Comparison of ENCODE assay signal across 8 cellular contexts in the genomic region with DNA sequence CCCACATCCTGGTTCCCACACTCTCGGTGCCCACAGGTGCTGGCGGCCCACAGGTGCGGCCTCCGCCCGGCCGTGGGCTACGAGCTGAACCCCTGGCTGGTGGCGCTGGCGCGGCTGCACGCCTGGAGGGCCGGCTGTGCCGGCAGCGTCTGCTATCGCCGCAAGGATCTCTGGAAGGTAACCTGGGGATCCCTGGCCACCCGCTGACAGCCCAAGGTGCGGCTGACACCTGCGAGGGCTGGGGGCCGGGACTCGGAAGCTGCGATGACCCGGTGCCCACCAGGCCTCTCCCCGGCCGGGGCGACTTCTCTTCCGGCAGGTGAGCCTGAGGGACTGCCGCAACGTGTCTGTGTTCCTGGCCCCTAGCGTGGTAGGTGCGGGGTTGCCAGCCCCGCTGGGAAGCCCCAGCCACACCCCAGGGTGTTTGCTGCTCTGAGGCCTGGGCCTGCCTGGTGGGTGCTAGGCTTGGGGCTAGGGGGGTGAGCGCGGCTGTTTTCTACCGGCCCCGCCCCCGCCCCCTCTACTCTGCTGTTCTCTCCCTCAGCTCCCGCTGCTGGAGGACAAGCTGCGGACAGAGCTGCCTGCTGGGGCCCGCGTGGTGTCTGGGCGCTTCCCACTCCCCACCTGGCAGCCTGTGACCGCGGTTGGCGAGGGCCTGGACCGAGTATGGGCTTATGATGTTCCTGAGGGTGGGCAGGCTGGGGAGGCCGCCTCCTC. TPM values are rescaled to one million over a fixed set of nuclear protein-coding genes. Genes with fewer than 3 reads are reported as not detected.
A peak's percentile ranks its signal among the peaks of the same experiment; 100 is the strongest.
DNase-seq lines count a peak whose midpoint lies in the region; ATAC-seq and TF ChIP-seq lines count a peak whose summit lies in the region.

No MANE protein-coding gene starts in this region.

- H3K9me3 Mint-ChIP-seq in activated T-helper 17 cell treated with anti-CD3 and anti-CD28 coated beads, Interleukin-2, amount 50 U/mL, for 72 hours, result no peaks in the 10 kb centered on the region
- H3K9me3 Mint-ChIP-seq in immature natural killer cell, result no peaks in the 10 kb centered on the region

- peak overlapping the region; percentile 100 for H3K4me2 ChIP-seq in SK-N-SH

- TF ChIP-seq POLR2A in suprapubic skin (IDR thresholded peaks at IDR 0.05), result no peak

- POLR2A ChIA-PET in SK-N-SH (lab: Yijun Ruan, JAX), result interaction anchor here (0.6 to 3.8 kb wide), 11 partner anchors 8 to 189 kb away, joined by 3 to 19 read pairs (median 3); a partner anchor contains a TSS

- no peak for TF ChIP-seq RAD21 in SK-N-SH (IDR thresholded peaks at IDR 0.05; ENCODE audit: low read length)

- CTCF ChIA-PET in SK-N-SH (lab: Yijun Ruan, JAX), result interaction anchor here (0.7 to 22.4 kb wide), 10 partner anchors 6 to 381 kb away, joined by 3 to 358 read pairs (median 10); a partner anchor contains a TSS

- no peak for TF ChIP-seq EP300 in SK-N-SH (IDR thresholded peaks at IDR 0.05; ENCODE audit: borderline replicate concordance in 1 of 2, low read depth in 1 of 2, low read length in 1 of 2)
- TF ChIP-seq EP300 in suprapubic skin (IDR thresholded peaks at IDR 0.05), result no peak

- H2AFZ ChIP-seq in SK-N-SH (ENCODE audit: low read depth), result no peak overlapping the region

- no peak for ATAC-seq in SK-N-SH treated with all-trans-retinoic acid at 6 μM for 48 hours
- no peak for ATAC-seq in activated T-helper 17 cell treated with anti-CD3 and anti-CD28 coated beads, Interleukin-2, amount 50 U/mL, for 72 hours (replicated peaks)

- no peaks in the 10 kb centered on the region; the same call in 1 of the 2 replicates for H3K79me2 ChIP-seq in SK-N-SH (ENCODE audit: insufficient read depth)

- H3K9me2 ChIP-seq in SK-N-SH, result no peaks in the 10 kb centered on the region

- H3K27ac ChIP-seq in SK-N-SH (ENCODE audit: low read depth in 2 of 2, low read length in 1 of 2), result peak overlapping the region in 1 of 2 experiments; percentile 99; a peak in 2 of 4 replicates
- no peak overlapping the region for H3K27ac ChIP-seq in suprapubic skin

- H3K36me3 Mint-ChIP-seq in activated T-helper 17 cell treated with anti-CD3 and anti-CD28 coated beads, Interleukin-2, amount 50 U/mL, for 72 hours (ENCODE audit: low read depth), result no peaks in the 10 kb centered on the region
- no peaks in the 10 kb centered on the region for H3K36me3 Mint-ChIP-seq in immature natural killer cell

- H3K4me3 ChIP-seq in SK-N-SH (ENCODE audit: low read depth in 2 of 2, low read length in 1 of 2) (peak overlapping the region; percentile 86 to 89), suprapubic skin (peak overlapping the region; percentile 66)

- H4K20me1 ChIP-seq in SK-N-SH (ENCODE audit: insufficient read depth), result 0 out of 2 replicates have a peak, but pooled peaks cover 18% of the 10 kb centered on the region

- 70% methylated on average over 17 of the region's 47 CpGs for WGBS in SK-N-SH (ENCODE audit: low lambda C conversion rate)
- 25% methylated on average over 7 of the region's 47 CpGs for WGBS in suprapubic skin

- no peak for TF ChIP-seq CTCF in SK-N-SH (IDR thresholded peaks at IDR 0.05)
- TF ChIP-seq CTCF in suprapubic skin (IDR thresholded peaks at IDR 0.05), result no peak

- H3K27me3 Mint-ChIP-seq in activated T-helper 17 cell treated with anti-CD3 and anti-CD28 coated beads, Interleukin-2, amount 50 U/mL, for 72 hours, result no peaks in the 10 kb centered on the region
- peaks cover 2 to 5% (median 5%) of the 10 kb centered on the region in 3 donors for H3K27me3 Mint-ChIP-seq in immature natural killer cell (ENCODE audit: low read depth in 3 of 3)

- H3K27me3 ChIP-seq in SK-N-SH (ENCODE audit: insufficient read depth), result no peaks in the 10 kb centered on the region
- H3K27me3 ChIP-seq in suprapubic skin, result peaks cover 28% of the 10 kb centered on the region

- H3K36me3 ChIP-seq in SK-N-SH (replicated peaks in 1 of 2; ENCODE audit: control insufficient read depth in 1 of 2, insufficient read depth in 2 of 2, low read length in 1 of 2), result peaks cover 0 to 6% of the 10 kb centered on the region in 2 experiments
- no peaks in the 10 kb centered on the region for H3K36me3 ChIP-seq in suprapubic skin

- no peak overlapping the region for H3K27ac Mint-ChIP-seq in activated T-helper 17 cell treated with anti-CD3 and anti-CD28 coated beads, Interleukin-2, amount 50 U/mL, for 72 hours
- H3K27ac Mint-ChIP-seq in immature natural killer cell, result peak overlapping the region in 1 of 6 donors; percentile 43

- H3K4me3 Mint-ChIP-seq in activated T-helper 17 cell treated with anti-CD3 and anti-CD28 coated beads, Interleukin-2, amount 50 U/mL, for 72 hours, result peak overlapping the region; percentile 34
- H3K4me3 Mint-ChIP-seq in immature natural killer cell, result peak overlapping the region; percentile 36 to 70 (median 48)

- DNase-seq in SK-N-SH (peak; percentile 60), immature natural killer cell (no peak), suprapubic skin (ENCODE audit: low spot score in 2 of 2) (no peak), hepatic stellate cell (ENCODE audit: low spot score) (no peak), SW480 (ENCODE audit: low spot score) (no peak), NCI-H1930 (lab: John Stamatoyannopoulos, UW) (no peak)

- no peaks in the 10 kb centered on the region for H3K4me1 Mint-ChIP-seq in activated T-helper 17 cell treated with anti-CD3 and anti-CD28 coated beads, Interleukin-2, amount 50 U/mL, for 72 hours
- peaks cover 8 to 18% of the 10 kb centered on the region in 2 donors for H3K4me1 Mint-ChIP-seq in immature natural killer cell

- H3K9me3 ChIP-seq in SK-N-SH (no peaks in the 10 kb centered on the region), suprapubic skin (no peaks in the 10 kb centered on the region)

- H3F3A ChIP-seq in SK-N-SH (replicated peaks; ENCODE audit: insufficient read depth), result peaks cover 31% of the 10 kb centered on the region

- H3K4me1 ChIP-seq in SK-N-SH (ENCODE audit: control insufficient read depth in 1 of 2, insufficient read depth in 2 of 2, low read depth in 1 of 2, low read length in 1 of 2) (peaks cover 8 to 40% of the 10 kb centered on the region in 2 experiments; a peak in 3 of 4 replicates), suprapubic skin (peaks cover 37% of the 10 kb centered on the region)

- H3K9ac ChIP-seq in SK-N-SH, result no peak overlapping the region

TF ChIP-seq in SK-N-SH, 30 proteins besides CTCF, POLR2A, EP300 and RAD21:
- TF ChIP-seq GATA2 (CRISPR knock-in tag; IDR thresholded peaks at IDR 0.05), result 0 out of 2 replicates have a peak, but pooled peaks have one; percentile 18
- TF ChIP-seq TCF12 (IDR thresholded peaks at IDR 0.05), result no peak

TF ChIP-seq in SK-N-SH treated with all-trans-retinoic acid at 6 μM for 48 hours, 23 proteins besides CTCF, POLR2A, EP300 and RAD21:
- TF ChIP-seq RARB (CRISPR knock-in tag; IDR thresholded peaks at IDR 0.05) (no peak), TCF4 (CRISPR knock-in tag; IDR thresholded peaks at IDR 0.05; ENCODE audit: borderline replicate concordance) (no peak), ARNTL (CRISPR knock-in tag; IDR thresholded peaks at IDR 0.05; ENCODE audit: borderline replicate concordance, low read depth) (no peak)

RNA-seq across cellular contexts. Expression of a gene that starts 1.0 kb away (rescaled TPM):
- polyA plus RNA-seq in SK-N-SH (2012; rRNA removed) (49.5 and 57.4 TPM in 2 replicates), immature natural killer cell (100 to 1,000 TPM in 1 of 3 donors, 10 to 100 TPM in 2; 71.7 to 110 (median 94.1) TPM)
- polyA plus RNA-seq in SK-N-SH (2012; cell fraction: cytosol; rRNA removed), result 22.6 and 32.2 TPM in 2 replicates
- polyA plus RNA-seq in SK-N-SH (2012; cell fraction: nucleus; rRNA removed), result 144 and 312 TPM in 2 replicates
- total RNA-seq in activated T-helper 17 cell treated with anti-CD3 and anti-CD28 coated beads, Interleukin-2, amount 50 U/mL, for 72 hours, result 10 to 100 TPM; 13.5 to 22.4 TPM
- 10 to 100 TPM; 13.0 to 29.4 (median 23.8) TPM for total RNA-seq in suprapubic skin

RNA-seq across cellular contexts. Expression of a gene that starts 4.3 kb away (rescaled TPM):
- 15.4 and 18.8 TPM in 2 replicates for polyA plus RNA-seq in SK-N-SH (2012; rRNA removed)
- 1.4 and 2.8 TPM in 2 replicates for polyA plus RNA-seq in SK-N-SH (2012; cell fraction: cytosol; rRNA removed)
- polyA plus RNA-seq in SK-N-SH (2012; cell fraction: nucleus; rRNA removed), result 160 and 164 TPM in 2 replicates
- total RNA-seq in activated T-helper 17 cell treated with anti-CD3 and anti-CD28 coated beads, Interleukin-2, amount 50 U/mL, for 72 hours, result 1 to 10 TPM; 4.3 to 4.4 TPM
- polyA plus RNA-seq in immature natural killer cell, result 1 to 10 TPM in 2 of 3 donors, under 1 TPM in 1; 0.34 to 1.7 (median 1.4) TPM
- 1 to 10 TPM in 1 of 4 donors, under 1 TPM in 2, not detected in 1; 0.64 to 2.4 (median 0.83) TPM for total RNA-seq in suprapubic skin

RNA-seq across cellular contexts. Expression of a gene that starts 5.0 kb away (rescaled TPM):
- polyA plus RNA-seq in SK-N-SH (2012; rRNA removed), result 60.6 and 65.5 TPM in 2 replicates
- polyA plus RNA-seq in SK-N-SH (2012; cell fraction: cytosol; rRNA removed), result 15.2 and 18.9 TPM in 2 replicates
- 374 and 593 TPM in 2 replicates for polyA plus RNA-seq in SK-N-SH (2012; cell fraction: nucleus; rRNA removed)
- total RNA-seq in activated T-helper 17 cell treated with anti-CD3 and anti-CD28 coated beads, Interleukin-2, amount 50 U/mL, for 72 hours, result 10 to 100 TPM in 1 of 2 donors, 1 to 10 TPM in 1; 9.2 to 14.0 TPM
- 10 to 100 TPM in 1 of 3 donors, 1 to 10 TPM in 2; 6.4 to 12.0 (median 9.1) TPM for polyA plus RNA-seq in immature natural killer cell
- total RNA-seq in suprapubic skin, result 1 to 10 TPM; 3.2 to 7.1 (median 4.8) TPM

RNA-seq across cellular contexts. Expression of a gene that starts 7.0 kb away (rescaled TPM):
- 52.4 and 59.7 TPM in 2 replicates for polyA plus RNA-seq in SK-N-SH (2012; rRNA removed)
- 25.1 and 56.0 TPM in 2 replicates for polyA plus RNA-seq in SK-N-SH (2012; cell fraction: cytosol; rRNA removed)
- polyA plus RNA-seq in SK-N-SH (2012; cell fraction: nucleus; rRNA removed), result 47.0 and 55.6 TPM in 2 replicates
- total RNA-seq in activated T-helper 17 cell treated with anti-CD3 and anti-CD28 coated beads, Interleukin-2, amount 50 U/mL, for 72 hours, result 1 to 10 TPM; 4.5 to 8.4 TPM
- polyA plus RNA-seq in immature natural killer cell, result 10 to 100 TPM; 29.6 to 61.7 (median 45.4) TPM
- total RNA-seq in suprapubic skin, result 10 to 100 TPM; 10.0 to 30.9 (median 15.8) TPM

RNA-seq across cellular contexts. Expression of a gene that starts 16.3 kb away (rescaled TPM):
- polyA plus RNA-seq in SK-N-SH (2012; rRNA removed) (17.7 and 19.8 TPM in 2 replicates), immature natural killer cell (under 1 TPM in 1 of 3 donors, not detected in 2; 0.20 TPM)
- polyA plus RNA-seq in SK-N-SH (2012; cell fraction: cytosol; rRNA removed), result 11.3 and 18.3 TPM in 2 replicates
- 19.3 and 27.4 TPM in 2 replicates for polyA plus RNA-seq in SK-N-SH (2012; cell fraction: nucleus; rRNA removed)
- 10 to 100 TPM in 1 of 2 donors, 1 to 10 TPM in 1; 6.4 to 23.6 TPM for total RNA-seq in activated T-helper 17 cell treated with anti-CD3 and anti-CD28 coated beads, Interleukin-2, amount 50 U/mL, for 72 hours
- total RNA-seq in suprapubic skin, result 10 to 100 TPM; 13.7 to 23.1 (median 17.9) TPM
